ENCODE assay signal across 8 cellular contexts in genomic region chr12:131893605-131894312, GRCh38. TPM values are rescaled to one million over a fixed set of nuclear protein-coding genes. Genes with fewer than 3 reads are reported as not detected.
DNase-seq lines count a peak whose midpoint lies in the region; ATAC-seq and TF ChIP-seq lines count a peak whose summit lies in the region.

No MANE protein-coding gene starts in this region.

- TF ChIP-seq EP300 in gastroesophageal sphincter (IDR thresholded peaks at IDR 0.05), result no peak

- 40 to 59% methylated on average over 11 to 15 of the region's 19 CpGs for WGBS in gastroesophageal sphincter (ENCODE audit: low coverage in 1 of 2), 2 donors

- H3K36me3 ChIP-seq in SK-N-MC (ENCODE audit: insufficient read depth, low read length) (peaks cover 13% of the 10 kb centered on the region; the same call in 1 of the 2 replicates), gastroesophageal sphincter (peaks cover 0 to 11% of the 10 kb centered on the region in 2 donors)

- H3K9ac ChIP-seq in SK-N-MC (ENCODE audit: insufficient read length), result no peak overlapping the region

- no peaks in the 10 kb centered on the region for H3K9me3 Mint-ChIP-seq in T-helper 2 cell treated with Interferon-gamma antibody and Interleukin-4, amounts not matched to agents 5 μg/mL and 100 μg/mL, for 36 hours
- H3K9me3 Mint-ChIP-seq in stimulated activated naive CD8-positive, alpha-beta T cell treated with anti-CD3 and anti-CD28 coated beads, Interleukin-15, amount 100 ng/mL, for 72 hours, result no peaks in the 10 kb centered on the region

- H3K4me3 ChIP-seq in SK-N-MC, result 0 out of 2 replicates have a peak overlapping the region, but pooled peaks have one; percentile 42
- H3K4me3 ChIP-seq in gastroesophageal sphincter, result peak overlapping the region; percentile 54 to 89

- peak overlapping the region; percentile 19 for H3K27ac Mint-ChIP-seq in T-helper 2 cell treated with Interferon-gamma antibody and Interleukin-4, amounts not matched to agents 5 μg/mL and 100 μg/mL, for 36 hours
- H3K27ac Mint-ChIP-seq in stimulated activated naive CD8-positive, alpha-beta T cell treated with anti-CD3 and anti-CD28 coated beads, Interleukin-15, amount 100 ng/mL, for 72 hours, result peak overlapping the region in 1 of 2 donors; percentile 51

- no peak for DNase-seq in T-helper 2 cell treated with Interferon-gamma antibody and Interleukin-4, amounts not matched to agents 5 μg/mL and 100 μg/mL, for 36 hours (ENCODE audit: low spot score)
- DNase-seq in T-helper 2 cell (no peak), SK-N-MC (ENCODE audit: low read depth, low spot score) (no peak), middle frontal gyrus (ENCODE audit: extremely low spot score, low spot score) (no peak), cerebellar cortex (ENCODE audit: low spot score) (no peak)
- DNase-seq in stimulated activated naive CD8-positive, alpha-beta T cell treated with anti-CD3 and anti-CD28 coated beads, Interleukin-15, amount 100 ng/mL, for 72 hours, result no peak

- ATAC-seq in gastroesophageal sphincter, result peak; percentile 1
- no peak for ATAC-seq in stimulated activated naive CD8-positive, alpha-beta T cell treated with anti-CD3 and anti-CD28 coated beads, Interleukin-15, amount 100 ng/mL, for 72 hours
- ATAC-seq in HG03521 (IDR thresholded peaks at IDR 0.05; ENCODE audit: unreplicated experiment), result no peak

- H3K36me3 Mint-ChIP-seq in T-helper 2 cell treated with Interferon-gamma antibody and Interleukin-4, amounts not matched to agents 5 μg/mL and 100 μg/mL, for 36 hours (ENCODE audit: low read depth), result no peaks in the 10 kb centered on the region

- no peaks in the 10 kb centered on the region for H3K27me3 ChIP-seq in gastroesophageal sphincter

- H3K9me3 ChIP-seq in SK-N-MC (ENCODE audit: low read depth, low read length), result no peaks in the 10 kb centered on the region
- H3K9me3 ChIP-seq in gastroesophageal sphincter, result no peaks in the 10 kb centered on the region

- TF ChIP-seq CTCF in gastroesophageal sphincter (IDR thresholded peaks at IDR 0.05), result no peak

- peaks cover 3% of the 10 kb centered on the region for H3K27me3 Mint-ChIP-seq in T-helper 2 cell treated with Interferon-gamma antibody and Interleukin-4, amounts not matched to agents 5 μg/mL and 100 μg/mL, for 36 hours (ENCODE audit: low read depth)
- H3K27me3 Mint-ChIP-seq in stimulated activated naive CD8-positive, alpha-beta T cell treated with anti-CD3 and anti-CD28 coated beads, Interleukin-15, amount 100 ng/mL, for 72 hours, result no peaks in the 10 kb centered on the region

- H3K4me1 ChIP-seq in gastroesophageal sphincter, result peaks cover 0 to 42% (median 13%) of the 10 kb centered on the region in 3 donors

- TF ChIP-seq POLR2A in gastroesophageal sphincter (IDR thresholded peaks at IDR 0.05), result no peak

- peak overlapping the region; percentile 10; the same call in 1 of the 2 replicates for H3K27ac ChIP-seq in SK-N-MC
- H3K27ac ChIP-seq in gastroesophageal sphincter, result peak overlapping the region in 3 of 4 donors; percentile 94 to 97 (median 96)

- peaks cover 7% of the 10 kb centered on the region for H3K4me1 Mint-ChIP-seq in T-helper 2 cell treated with Interferon-gamma antibody and Interleukin-4, amounts not matched to agents 5 μg/mL and 100 μg/mL, for 36 hours (ENCODE audit: low read depth)
- H3K4me1 Mint-ChIP-seq in stimulated activated naive CD8-positive, alpha-beta T cell treated with anti-CD3 and anti-CD28 coated beads, Interleukin-15, amount 100 ng/mL, for 72 hours, result peaks cover 27% of the 10 kb centered on the region

- no peak overlapping the region for H3K4me3 Mint-ChIP-seq in T-helper 2 cell treated with Interferon-gamma antibody and Interleukin-4, amounts not matched to agents 5 μg/mL and 100 μg/mL, for 36 hours
- H3K4me3 Mint-ChIP-seq in stimulated activated naive CD8-positive, alpha-beta T cell treated with anti-CD3 and anti-CD28 coated beads, Interleukin-15, amount 100 ng/mL, for 72 hours, result peak overlapping the region; percentile 60 to 66

RNA-seq across cellular contexts. Expression of gene ULK1, which starts 0.7 kb away (rescaled TPM):
- total RNA-seq in gastroesophageal sphincter, result 10 to 100 TPM; 10.0 to 34.2 (median 21.8) TPM

RNA-seq across cellular contexts. Expression of gene PUS1, which starts 35.3 kb away (rescaled TPM):
- total RNA-seq in gastroesophageal sphincter, result 10 to 100 TPM in 2 of 4 donors, 1 to 10 TPM in 2; 7.2 to 28.2 (median 13.1) TPM

RNA-seq across cellular contexts. Expression of gene EP400, which starts 56.0 kb away (rescaled TPM):
- total RNA-seq in gastroesophageal sphincter, result 10 to 100 TPM; 12.6 to 28.0 (median 22.8) TPM
